22 cellular contexts compared by ENCODE assay signal in the genomic region with DNA sequence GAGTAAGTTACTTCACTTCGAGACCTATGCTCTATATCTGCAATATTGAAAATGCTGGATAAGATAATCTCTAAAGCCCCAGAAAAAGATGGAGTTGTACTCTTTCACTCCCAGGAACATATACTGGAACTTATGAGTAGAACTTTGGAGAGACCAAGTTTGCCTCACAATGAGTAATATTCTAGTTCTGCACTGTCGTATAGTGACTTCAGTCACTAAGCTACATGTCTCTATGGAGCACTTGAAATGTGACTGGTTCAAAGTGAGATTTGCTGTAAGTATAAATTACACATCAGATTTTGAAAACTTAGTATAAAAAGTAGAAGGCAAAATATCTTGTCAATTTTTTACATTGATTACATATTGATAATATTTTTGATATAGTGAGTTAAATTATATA.
"Had no signal": no experiment of that assay in that cellular context is flagged by ENCODE, and none has a peak within 500 bp of the region (broad histone marks: within the 10 kb centered on the region; RNA-seq: fewer than 3 reads in every experiment).

No MANE protein-coding gene starts in this region.

- H3K27me3 Mint-ChIP-seq: IgD-negative memory B cell had no signal

- DNase-seq: MG63, NCI-H1092, NCI-H1105 treated with DMSO at 0.1 percent for 48 hours, NCI-H1417 treated with DMSO at 0.1 percent for 48 hours, NCI-H187, NCI-H2029, NCI-H2081 treated with DMSO at 0.1 percent for 48 hours, NCI-H2171, NCI-H226, NCI-H446, NCI-H510A, NCI-H69, NCI-H774, PC-3, SHP77, SK-N-SH, SW 1271 had no signal

- H3K27me3 ChIP-seq: MG63 had no signal

- H3K9me3 ChIP-seq: MG63, SK-N-SH had no signal

- FAIRE-seq: HepG2, K562 had no signal

- H3K4me3 Mint-ChIP-seq: IgD-negative memory B cell had no signal

- H3K9me3 Mint-ChIP-seq: IgD-negative memory B cell had no signal

- H3K27ac ChIP-seq: RWPE1 had no signal

- H3K36me3 ChIP-seq: MG63 had no signal

- H3K4me2 ChIP-seq: SK-N-SH had no signal

- ATAC-seq: HepG2, K562, Panc1, PC-3 had no signal

- H3K4me3 ChIP-seq: K562, MG63 had no signal

- H3K27ac Mint-ChIP-seq: IgD-negative memory B cell had no signal

- H3K9ac ChIP-seq: SK-N-SH had no signal
